In the genomic region with DNA sequence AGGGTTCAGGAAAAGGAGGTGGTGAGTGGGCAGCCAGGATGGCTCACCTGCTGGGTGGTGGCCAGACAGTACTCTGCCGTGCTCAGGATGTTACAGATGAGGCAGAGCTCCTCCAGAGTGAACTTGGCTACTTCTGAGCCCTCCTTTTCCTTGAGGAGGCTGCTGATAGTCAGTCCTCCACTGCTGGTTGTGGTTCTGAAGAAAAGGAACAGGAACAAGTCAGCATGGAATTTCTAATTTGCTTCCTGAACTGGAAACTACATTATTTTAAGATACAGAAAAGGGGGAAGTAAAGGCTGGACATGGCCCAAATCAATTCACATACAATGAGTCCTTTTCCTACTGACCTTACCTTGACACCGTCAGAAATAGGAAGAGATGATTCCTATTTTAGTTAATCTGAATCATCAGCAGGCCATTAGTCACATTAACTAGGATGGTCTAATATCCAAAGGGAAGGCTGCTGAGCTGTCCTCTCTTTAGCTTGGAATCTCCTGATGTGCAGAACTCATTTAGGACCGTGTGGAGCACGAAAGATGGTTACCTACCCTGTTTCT, we compare ENCODE assay signal across 10 cellular contexts.
DNase-seq lines count a peak whose midpoint lies in the region; TF ChIP-seq lines count a peak whose summit lies in the region.
"Had no signal": no experiment of that assay in that cellular context is flagged by ENCODE, and none has a peak within 500 bp of the region (broad histone marks: within the 10 kb centered on the region; RNA-seq: fewer than 3 reads in every experiment).

No MANE protein-coding gene starts in this region.

- DNase-seq in HCEC 1CT: peak; percentile 81
- DNase-seq in activated T-helper 2 cell treated with anti-CD3 and anti-CD28 coated beads, Interferon-gamma antibody, Interleukin-2, Interleukin-4, amounts not matched to agents 10 μg/mL and 5 μg/mL and 100 μg/mL, durations not matched to agents 14 hours and 24 hours and 36 hours (ENCODE audit: low spot score): no peak
- DNase-seq in glomerular endothelial cell (ENCODE audit: extremely low read depth, low read depth, low spot score): peak; percentile 84
- no peak for DNase-seq in sigmoid colon
- no peak for DNase-seq in central memory CD4-positive, alpha-beta T cell
- DNase-seq in NCI-H446 treated with DMSO at 0.1 percent for 48 hours (lab: John Stamatoyannopoulos, UW): no peak
- DNase-seq in stimulated activated CD4-positive, alpha-beta T cell treated with anti-CD3 and anti-CD28 coated beads, Interleukin-4, amount 100 ng/mL, for 4 hours: no peak
- no peak for DNase-seq in NCI-H1436 treated with DMSO at 0.1 percent for 48 hours (lab: John Stamatoyannopoulos, UW)
- DNase-seq: MM.1S had no signal

- WGBS in sigmoid colon, 2 donors: 74 to 83% methylated on average over 4 of the region's 4 CpGs

- no peak for TF ChIP-seq EP300 in sigmoid colon (IDR thresholded peaks at IDR 0.05)

- H3K4me3 ChIP-seq in sigmoid colon: no peak overlapping the region
- H3K4me3 ChIP-seq: SJSA1 had no signal

- H3K27me3 Mint-ChIP-seq in activated T-helper 2 cell treated with anti-CD3 and anti-CD28 coated beads, Interferon-gamma antibody, Interleukin-2, Interleukin-4, amounts not matched to agents 10 μg/mL and 5 μg/mL and 100 μg/mL, durations not matched to agents 14 hours and 24 hours and 36 hours (ENCODE audit: low read depth): no peaks in the 10 kb centered on the region

- peaks cover 42% of the 10 kb centered on the region for H3K36me3 Mint-ChIP-seq in activated T-helper 2 cell treated with anti-CD3 and anti-CD28 coated beads, Interferon-gamma antibody, Interleukin-2, Interleukin-4, amounts not matched to agents 10 μg/mL and 5 μg/mL and 100 μg/mL, durations not matched to agents 14 hours and 24 hours and 36 hours (ENCODE audit: low read depth)

- no peak overlapping the region for H3K4me3 Mint-ChIP-seq in activated T-helper 2 cell treated with anti-CD3 and anti-CD28 coated beads, Interferon-gamma antibody, Interleukin-2, Interleukin-4, amounts not matched to agents 10 μg/mL and 5 μg/mL and 100 μg/mL, durations not matched to agents 14 hours and 24 hours and 36 hours (ENCODE audit: low read depth)

- H3K27ac ChIP-seq in sigmoid colon: peak overlapping the region in 3 of 4 donors; percentile 47 to 76 (median 55)
- H3K27ac ChIP-seq: SJSA1 had no signal

- intact Hi-C loops in activated T-helper 2 cell treated with anti-CD3 and anti-CD28 coated beads, Interferon-gamma antibody, Interleukin-2, Interleukin-4, amounts not matched to agents 10 μg/mL and 5 μg/mL and 100 μg/mL, durations not matched to agents 14 hours and 24 hours and 36 hours (cut with micrococcal nuclease): loop anchor here (2.0 to 5.0 kb wide), 2 partner anchors 14 to 148 kb away; a partner anchor contains a TSS
- intact Hi-C loops in sigmoid colon (cut with DNase I): no loop called here

- H3K9me3 Mint-ChIP-seq in activated T-helper 2 cell treated with anti-CD3 and anti-CD28 coated beads, Interferon-gamma antibody, Interleukin-2, Interleukin-4, amounts not matched to agents 10 μg/mL and 5 μg/mL and 100 μg/mL, durations not matched to agents 14 hours and 24 hours and 36 hours: no peaks in the 10 kb centered on the region

- peak overlapping the region; percentile 56 for H3K27ac Mint-ChIP-seq in activated T-helper 2 cell treated with anti-CD3 and anti-CD28 coated beads, Interferon-gamma antibody, Interleukin-2, Interleukin-4, amounts not matched to agents 10 μg/mL and 5 μg/mL and 100 μg/mL, durations not matched to agents 14 hours and 24 hours and 36 hours

- H3K4me1 Mint-ChIP-seq in activated T-helper 2 cell treated with anti-CD3 and anti-CD28 coated beads, Interferon-gamma antibody, Interleukin-2, Interleukin-4, amounts not matched to agents 10 μg/mL and 5 μg/mL and 100 μg/mL, durations not matched to agents 14 hours and 24 hours and 36 hours (ENCODE audit: low read depth): peaks cover 21% of the 10 kb centered on the region

- no peak for TF ChIP-seq POLR2A in sigmoid colon (IDR thresholded peaks at IDR 0.05)

- TF ChIP-seq CTCF in sigmoid colon (IDR thresholded peaks at IDR 0.05): no peak

- H3K36me3 ChIP-seq in sigmoid colon: peaks cover 0 to 38% (median 5%) of the 10 kb centered on the region in 4 donors

- H3K27me3 ChIP-seq in sigmoid colon: no peaks in the 10 kb centered on the region
- H3K27me3 ChIP-seq: SJSA1 had no signal

- no peaks in the 10 kb centered on the region for H3K9me3 ChIP-seq in sigmoid colon
- H3K9me3 ChIP-seq: SJSA1 had no signal

- peaks cover 0 to 16% (median 11%) of the 10 kb centered on the region in 4 donors for H3K4me1 ChIP-seq in sigmoid colon

Comparison
In these comparisons a context has a peak if more than half of its experiments do, and no peak if none do; other contexts are left out.
1. DNase-seq: peak in HCEC 1CT (single experiment) and glomerular endothelial cell (single experiment); none in activated T-helper 2 cell treated with anti-CD3 and anti-CD28 coated beads, Interferon-gamma antibody, Interleukin-2, Interleukin-4, amounts not matched to agents 10 μg/mL and 5 μg/mL and 100 μg/mL, durations not matched to agents 14 hours and 24 hours and 36 hours (single experiment), sigmoid colon (single experiment), central memory CD4-positive, alpha-beta T cell (single experiment), NCI-H446 treated with DMSO at 0.1 percent for 48 hours (single experiment), stimulated activated CD4-positive, alpha-beta T cell treated with anti-CD3 and anti-CD28 coated beads, Interleukin-4, amount 100 ng/mL, for 4 hours (0 of 2) and NCI-H1436 treated with DMSO at 0.1 percent for 48 hours (single experiment).